In the genomic region with DNA sequence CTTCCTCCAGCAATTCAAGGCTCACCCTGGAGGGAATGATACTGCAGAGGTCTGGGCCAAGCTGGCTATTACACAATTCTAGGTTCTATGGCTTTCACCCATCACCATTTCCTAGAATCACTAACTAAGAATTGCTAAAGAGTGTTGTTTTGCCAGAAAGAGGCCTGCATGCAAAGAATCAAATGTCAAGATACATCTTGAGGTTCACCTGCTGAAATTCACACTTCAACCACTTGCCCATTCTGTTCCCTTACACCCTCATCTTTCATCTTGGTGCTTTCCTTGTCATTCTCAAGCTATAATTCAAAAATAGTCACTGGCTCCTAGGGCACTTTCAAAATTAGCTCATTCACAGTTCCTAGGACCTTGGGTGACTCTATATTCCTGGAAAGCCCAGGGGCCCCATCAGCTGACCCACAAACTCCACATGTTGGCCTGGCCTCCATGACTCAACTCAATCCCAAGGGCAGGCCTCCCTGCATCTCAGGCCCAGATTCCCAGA, we compare ENCODE assay signal across 17 cellular contexts. TPM values are rescaled to one million over a fixed set of nuclear protein-coding genes. Genes with fewer than 3 reads are reported as not detected.
DNase-seq lines count a peak whose midpoint lies in the region; ATAC-seq and TF ChIP-seq lines count a peak whose summit lies in the region.
"Had no signal": no experiment of that assay in that cellular context is flagged by ENCODE, and none has a peak within 500 bp of the region (broad histone marks: within the 10 kb centered on the region; RNA-seq: fewer than 3 reads in every experiment).

No MANE protein-coding gene starts in this region.

- H3K23ac ChIP-seq in mesenchymal stem cell (ENCODE audit: low read length in 2 of 2) = no peak overlapping the region

- H3K36me3 ChIP-seq in brain microvascular endothelial cell (replicated peaks) = peaks cover 6% of the 10 kb centered on the region
- H3K36me3 ChIP-seq in mesenchymal stem cell (ENCODE audit: control insufficient read depth in 1 of 2, insufficient read depth in 2 of 2, low read depth in 1 of 2, low read length in 2 of 2) = peaks cover 0 to 3% of the 10 kb centered on the region in 2 experiments

- no peak overlapping the region for H3K4me2 ChIP-seq in mesenchymal stem cell (ENCODE audit: low read length, poor library complexity, severe bottlenecking)

- H3K4me1 ChIP-seq in mesenchymal stem cell (ENCODE audit: control insufficient read depth, insufficient read depth, low read depth, low read length) = peaks cover 16% of the 10 kb centered on the region

- H2BK120ac ChIP-seq in mesenchymal stem cell (ENCODE audit: low read depth, low read length) = no peak overlapping the region

- H3K27me3 Mint-ChIP-seq in HFFc6 (ENCODE audit: insufficient read depth) = peaks cover 4% of the 10 kb centered on the region

- no peak overlapping the region for H3K9ac ChIP-seq in mesenchymal stem cell (ENCODE audit: low read length)

- H2BK15ac ChIP-seq in mesenchymal stem cell (ENCODE audit: low read depth, poor library complexity, severe bottlenecking) = no peak overlapping the region

- H3K4me1 Mint-ChIP-seq in HFFc6 (ENCODE audit: low read depth) = peaks cover 91% of the 10 kb centered on the region
- H3K4me1 Mint-ChIP-seq: memory B cell had no signal

- ATAC-seq in GM18519 (IDR thresholded peaks at IDR 0.05; ENCODE audit: low FRiP score, unreplicated experiment) = no peak
- no peak for ATAC-seq in GM18909 (IDR thresholded peaks at IDR 0.05; ENCODE audit: poor library complexity, unreplicated experiment)
- no peak for ATAC-seq in activated CD4-positive, CD25-positive, alpha-beta regulatory T cell treated with anti-CD3 and anti-CD28 coated beads, Interleukin-2, amount 50 U/mL, for 24 hours
- no peak for ATAC-seq in GM18517 (IDR thresholded peaks at IDR 0.05; ENCODE audit: unreplicated experiment)
- ATAC-seq: esophagus mucosa, Panc1 had no signal

- no peak for TF ChIP-seq CTCF in AG10803 (conservative IDR thresholded peaks at IDR 0.05; ENCODE audit: low read length)
- TF ChIP-seq CTCF in HFFc6 (IDR thresholded peaks at IDR 0.05) = no peak
- TF ChIP-seq CTCF in brain microvascular endothelial cell (IDR thresholded peaks at IDR 0.05; ENCODE audit: low read depth, low read length, missing control alignments) = no peak

- peak overlapping the region; percentile 88 for H2AK5ac ChIP-seq in mesenchymal stem cell (ENCODE audit: low read length, severe bottlenecking)

- no peaks in the 10 kb centered on the region for H3K9me3 ChIP-seq in mesenchymal stem cell (ENCODE audit: control insufficient read depth, low read length)

- H3K27me3 ChIP-seq in brain microvascular endothelial cell (replicated peaks) = no peaks in the 10 kb centered on the region
- no peaks in the 10 kb centered on the region for H3K27me3 ChIP-seq in mesenchymal stem cell (ENCODE audit: control insufficient read depth in 1 of 2, insufficient read depth in 1 of 2, low read length in 2 of 2)

- peak; percentile 66 for DNase-seq in AG10803 (ENCODE audit: low read depth)
- DNase-seq in HFFc6 = no peak
- no peak for DNase-seq in brain microvascular endothelial cell
- DNase-seq in mesenchymal stem cell = peak; percentile 28
- DNase-seq: cortex of kidney, DMS153, NCI-H1105, NCI-H345 had no signal

- H2BK5ac ChIP-seq in mesenchymal stem cell (ENCODE audit: low read depth, low read length, poor library complexity, severe bottlenecking) = no peak overlapping the region

- no peak overlapping the region for H3K14ac ChIP-seq in mesenchymal stem cell (ENCODE audit: low read length in 2 of 2)

- in situ Hi-C loops in brain microvascular endothelial cell (cut with HindIII; ENCODE audit: low pct_ligation_motif_present, low sequenced_read_pairs) = no loop called here

- no peak overlapping the region for H4K91ac ChIP-seq in mesenchymal stem cell (ENCODE audit: low read length)

- H3K18ac ChIP-seq in mesenchymal stem cell (ENCODE audit: low read depth in 1 of 2, low read length in 2 of 2) = no peak overlapping the region

- H3K79me1 ChIP-seq in mesenchymal stem cell (replicated peaks; ENCODE audit: low read length, poor library complexity, severe bottlenecking) = no peaks in the 10 kb centered on the region

- H3K4ac ChIP-seq in mesenchymal stem cell (ENCODE audit: low read depth in 1 of 2, low read length in 2 of 2) = no peak overlapping the region

- H3K4me3 ChIP-seq in AG10803 (ENCODE audit: low read length) (no peak overlapping the region), brain microvascular endothelial cell (ENCODE audit: low read depth, low read length) (no peak overlapping the region), mesenchymal stem cell (ENCODE audit: insufficient read depth in 1 of 2, low read depth in 1 of 2, low read length in 2 of 2) (peak overlapping the region in 1 of 2 experiments; percentile 8)

- no peak overlapping the region for H2AFZ ChIP-seq in mesenchymal stem cell (ENCODE audit: low read depth, low read length)

- H3K27ac ChIP-seq in brain microvascular endothelial cell (peak overlapping the region; percentile 24), mesenchymal stem cell (ENCODE audit: low read length, poor library complexity, severe bottlenecking) (peak overlapping the region; percentile 39)

- H2BK12ac ChIP-seq in mesenchymal stem cell (ENCODE audit: low read length in 2 of 2) = no peak overlapping the region

- H3K9me3 Mint-ChIP-seq in HFFc6 = no peaks in the 10 kb centered on the region
- H3K9me3 Mint-ChIP-seq: memory B cell had no signal

- H3K4me3 Mint-ChIP-seq in HFFc6 = no peak overlapping the region
- H3K4me3 Mint-ChIP-seq: activated naive CD8-positive, alpha-beta T cell; memory B cell had no signal

- H3K27ac Mint-ChIP-seq in HFFc6 = peak overlapping the region; percentile 87
- H3K27ac Mint-ChIP-seq: activated naive CD8-positive, alpha-beta T cell; memory B cell had no signal

- H3K36me3 Mint-ChIP-seq in HFFc6 (ENCODE audit: low read depth) = peaks cover 20% of the 10 kb centered on the region
- H3K36me3 Mint-ChIP-seq: activated naive CD8-positive, alpha-beta T cell; memory B cell had no signal

- no peak overlapping the region for H4K8ac ChIP-seq in mesenchymal stem cell (ENCODE audit: low read length)

RNA-seq across cellular contexts. Expression of a gene that starts 7.0 kb away (rescaled TPM):
- 10 to 100 TPM; 32.4 to 45.5 (median 35.8) TPM for total RNA-seq in HFFc6 (2021; fragmentation: NEBNext Ultra II Directional; extraction: Animal tissue kit (Norgen Biotek cat#: 25700))
- polyA plus RNA-seq in mesenchymal stem cell (2013, experiment 1 of 2) = 22.6 TPM
- 22.6 TPM for polyA plus RNA-seq in mesenchymal stem cell (2013, experiment 2 of 2)

RNA-seq across cellular contexts. Expression of a gene that starts 49.3 kb away (rescaled TPM):
- total RNA-seq in HFFc6 (2021; fragmentation: NEBNext Ultra II Directional; extraction: Animal tissue kit (Norgen Biotek cat#: 25700)) = 100 to 1,000 TPM; 349 to 502 (median 461) TPM
- polyA plus RNA-seq in mesenchymal stem cell (2013, experiment 1 of 2) = 1,126 TPM
- polyA plus RNA-seq in mesenchymal stem cell (2013, experiment 2 of 2) = 1,155 TPM
- total RNA-seq: HT1080 had no signal

Comparison
In these comparisons a context has a peak if more than half of its experiments do, and no peak if none do; other contexts are left out.
1. DNase-seq: peak in AG10803 (single experiment) and mesenchymal stem cell (single experiment); none in HFFc6 (single experiment) and brain microvascular endothelial cell (single experiment).